In the genomic region with DNA sequence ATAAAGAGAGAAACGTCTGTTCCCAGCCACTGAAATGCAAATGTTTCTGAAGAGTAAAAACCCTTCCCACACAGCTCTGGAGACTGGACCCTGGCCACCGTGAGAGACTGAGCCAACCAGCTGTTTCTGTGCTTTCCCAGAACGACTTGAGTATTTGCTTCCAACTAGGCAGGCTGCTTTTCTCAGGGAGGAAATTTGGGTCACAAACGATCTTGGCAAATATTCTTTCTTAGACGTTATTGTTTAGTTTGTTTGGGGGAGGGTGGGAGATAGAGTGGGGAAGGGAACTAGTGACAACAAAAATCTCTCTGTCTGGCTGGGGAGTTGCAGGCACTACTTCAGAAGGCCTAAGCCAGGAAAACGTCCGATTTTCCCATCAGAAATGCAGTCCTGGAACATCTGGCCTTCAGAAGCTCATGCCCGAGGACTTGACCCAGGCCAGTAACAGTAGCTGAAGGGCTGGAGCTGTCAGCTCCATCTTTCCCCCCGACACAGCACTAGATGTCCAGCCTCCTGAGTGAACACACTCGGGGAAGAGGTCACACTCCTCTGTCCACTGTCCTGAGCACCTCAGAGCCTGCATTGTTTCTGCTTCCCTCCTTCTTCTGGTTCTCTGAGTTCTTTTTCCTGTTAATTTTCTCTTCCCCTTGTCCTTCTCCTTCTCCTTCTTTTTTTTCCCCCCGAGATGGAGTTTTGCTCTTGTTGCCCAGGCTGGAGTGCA, we compare ENCODE assay signal across 14 cellular contexts. TPM values are rescaled to one million over a fixed set of nuclear protein-coding genes. Genes with fewer than 3 reads are reported as not detected.
"Had no signal": no experiment of that assay in that cellular context is flagged by ENCODE, and none has a peak within 500 bp of the region (broad histone marks: within the 10 kb centered on the region; RNA-seq: fewer than 3 reads in every experiment).

No MANE protein-coding gene starts in this region.

- DNase-seq: activated CD4-positive, alpha-beta T cell treated with anti-CD3 and anti-CD28 coated beads for 48 hours; activated CD8-positive, alpha-beta T cell treated with anti-CD3 and anti-CD28 coated beads, Interleukin-2, amount 10 ng/mL, durations not matched to agents 7 days and 5 days; activated naive CD4-positive, alpha-beta T cell treated with Interleukin-2 at 50 U/mL for 16 hours; activated naive CD8-positive, alpha-beta T cell treated with anti-CD3 and anti-CD28 coated beads, Interleukin-2, amount 50 U/mL, for 24 hours; effector memory CD8-positive, alpha-beta T cell; erythroblast; left colon; stimulated activated CD4-positive, alpha-beta T cell treated with anti-CD3 and anti-CD28 coated beads, Interleukin-12 subunit alpha, Interleukin-12 subunit beta, amount 100 ng/mL, for 4 hours; stimulated activated naive CD4-positive, alpha-beta T cell treated with Interleukin-2 at 50 U/mL for 16 hours; T-helper 1 cell; WERI-Rb-1 had no signal

- H3K27ac ChIP-seq: prostate gland, SJSA1, WERI-Rb-1 had no signal

- ATAC-seq: activated CD8-positive, alpha-beta T cell treated with anti-CD3 and anti-CD28 coated beads, Interleukin-2, amount 10 ng/mL, durations not matched to agents 7 days and 5 days; activated naive CD8-positive, alpha-beta T cell treated with anti-CD3 and anti-CD28 coated beads, Interleukin-2, amount 50 U/mL, for 24 hours; effector memory CD8-positive, alpha-beta T cell; left colon had no signal

- H3K4me3 ChIP-seq: prostate gland, SJSA1 had no signal

- H3K9me3 ChIP-seq: prostate gland, SJSA1 had no signal

- H3K4me1 ChIP-seq: prostate gland, SJSA1 had no signal

- H3K36me3 ChIP-seq: prostate gland, SJSA1 had no signal

RNA-seq across cellular contexts. Expression of gene CCDC92B, which starts 4.0 kb away (rescaled TPM):
- total RNA-seq: activated CD8-positive, alpha-beta T cell treated with anti-CD3 and anti-CD28 coated beads, Interleukin-2, amount 10 ng/mL, durations not matched to agents 7 days and 5 days; myocyte; SJSA1 had no signal
